In genomic region chr10:78868048-78868447, GRCh38 we compare ENCODE assay signal across 15 cellular contexts.
DNase-seq lines count a peak whose midpoint lies in the region; ATAC-seq and TF ChIP-seq lines count a peak whose summit lies in the region.
"Had no signal": no experiment of that assay in that cellular context is flagged by ENCODE, and none has a peak within 500 bp of the region (broad histone marks: within the 10 kb centered on the region; RNA-seq: fewer than 3 reads in every experiment).

No MANE protein-coding gene starts in this region.

- no peak for ATAC-seq in omental fat pad (ENCODE audit: low FRiP score)
- ATAC-seq: HCT116 had no signal

- TF ChIP-seq CTCF in omental fat pad (IDR thresholded peaks at IDR 0.05) = no peak

- peak; percentile 38 for DNase-seq in activated CD8-positive, alpha-beta memory T cell treated with anti-CD3 and anti-CD28 coated beads for 24 hours
- DNase-seq in activated CD8-positive, alpha-beta memory T cell treated with anti-CD3 and anti-CD28 coated beads, Interleukin-2, amount 50 U/mL, for 4 hours = no peak
- peak; percentile 27 for DNase-seq in islet precursor cell
- DNase-seq in retina = peak; percentile 1
- no peak for DNase-seq in omental fat pad (ENCODE audit: low spot score)
- no peak for DNase-seq in cerebellar nuclear complex (lab: John Stamatoyannopoulos, UW)
- no peak for DNase-seq in SW 1271 (lab: John Stamatoyannopoulos, UW)
- DNase-seq: 8988T; CD4-positive, alpha-beta memory T cell; DMS153; DMS79 treated with DMSO at 0.1 percent for 48 hours; GF-D8; HFFc6; IMR-90 had no signal

Comparison
In these comparisons a context has a peak if more than half of its experiments do, and no peak if none do; other contexts are left out.
1. DNase-seq: peak in activated CD8-positive, alpha-beta memory T cell treated with anti-CD3 and anti-CD28 coated beads for 24 hours (single experiment), islet precursor cell (single experiment) and retina (single experiment); none in activated CD8-positive, alpha-beta memory T cell treated with anti-CD3 and anti-CD28 coated beads, Interleukin-2, amount 50 U/mL, for 4 hours (single experiment), omental fat pad (single experiment), cerebellar nuclear complex (0 of 2) and SW 1271 (0 of 2).